Comparison of ENCODE assay signal across 1 cellular context in genomic region chr21:45854702-45855247, GRCh38.
TF ChIP-seq lines count a peak whose summit lies in the region.

No MANE protein-coding gene starts in this region.

TF ChIP-seq in WTC11, 78 proteins besides CTCF, POLR2A, EP300 and RAD21 (continued from another document):
- TF ChIP-seq PREB (CRISPR knock-in tag; IDR thresholded peaks at IDR 0.05; ENCODE audit: borderline replicate concordance) (no peak), E2F5 (CRISPR knock-in tag; IDR thresholded peaks at IDR 0.05) (no peak), CREB1 (CRISPR knock-in tag; IDR thresholded peaks at IDR 0.05) (no peak), MAX (CRISPR knock-in tag; IDR thresholded peaks at IDR 0.05) (no peak), EMX1 (CRISPR knock-in tag; IDR thresholded peaks at IDR 0.05) (no peak), NFE2L1 (CRISPR knock-in tag; IDR thresholded peaks at IDR 0.05) (no peak), ZSCAN18 (CRISPR knock-in tag; IDR thresholded peaks at IDR 0.05) (no peak), ELF4 (CRISPR knock-in tag; IDR thresholded peaks at IDR 0.05; ENCODE audit: low read depth) (no peak)
TF ChIP-seq in WTC11: peak in this region for 0.
